ENCODE assay signal across 16 cellular contexts in the genomic region with DNA sequence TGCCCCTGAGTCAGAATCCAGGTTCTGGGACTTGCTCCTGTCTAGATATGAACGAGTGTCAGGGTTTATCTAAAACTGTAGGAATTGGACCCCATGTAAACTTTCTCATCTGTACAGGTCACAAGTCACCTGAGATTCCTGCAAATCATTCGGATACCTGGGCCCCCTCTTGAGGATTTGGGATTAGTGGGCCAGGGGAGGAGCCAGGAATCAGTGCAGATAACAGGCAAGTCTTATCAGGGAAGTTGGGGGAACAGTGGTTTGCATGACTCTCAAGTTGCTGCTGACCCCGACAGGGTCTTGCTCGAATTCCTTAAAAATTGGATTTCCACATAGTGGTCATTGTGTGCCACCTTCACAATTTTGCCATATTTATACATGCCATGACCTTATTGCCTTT.
A peak's percentile ranks its signal among the peaks of the same experiment; 100 is the strongest.
DNase-seq lines count a peak whose midpoint lies in the region; ATAC-seq and TF ChIP-seq lines count a peak whose summit lies in the region.
"Had no signal": no experiment of that assay in that cellular context is flagged by ENCODE, and none has a peak within 500 bp of the region (broad histone marks: within the 10 kb centered on the region; RNA-seq: fewer than 3 reads in every experiment).

No MANE protein-coding gene starts in this region.

- in situ Hi-C loops in G401 (cut with HindIII; ENCODE audit: low sequenced_read_pairs) = no loop called here

- H3K4me2 ChIP-seq in mesendoderm (ENCODE audit: low read length) = no peak overlapping the region

- H3K4ac ChIP-seq in mesendoderm (ENCODE audit: low read depth, low read length) = no peak overlapping the region

- POLR2A ChIA-PET in Caco-2 (lab: Charles Lee) = no interaction called here

- no peak overlapping the region for H2AK5ac ChIP-seq in mesendoderm (ENCODE audit: low read length)

- H3K9me3 ChIP-seq in Caco-2 (0 out of 2 replicates have a peak, but pooled peaks cover 6% of the 10 kb centered on the region), prostate gland (no peaks in the 10 kb centered on the region)
- H3K9me3 ChIP-seq: HAP-1 had no signal

- CTCF ChIA-PET in Caco-2 (lab: Charles Lee) = interaction anchor here (0.6 kb wide), 1 partner anchor 22 kb away, joined by 3 read pairs; no protein-coding TSS in a partner anchor

- intact Hi-C loops in Caco-2 (cut with micrococcal nuclease; ENCODE audit: unreplicated experiment) (loop anchor here (10.0 kb wide), 1 partner anchor 76 kb away; no protein-coding TSS in a partner anchor), prostate gland (cut with DNase I) (no loop called here)

- TF ChIP-seq POLR2A in prostate gland (IDR thresholded peaks at IDR 0.05) = no peak

- no peak overlapping the region for H3K4me3 Mint-ChIP-seq in Caco-2 (ENCODE audit: unreplicated experiment)
- H3K4me3 Mint-ChIP-seq: CD4-positive, CD25-positive, alpha-beta regulatory T cell; CD8-positive, alpha-beta memory T cell; HFFc6 had no signal

- H2BK15ac ChIP-seq in mesendoderm (replicated peaks; ENCODE audit: low read depth) = no peak overlapping the region

- no TSS peak for BruUV-seq in Caco-2 (replicated peaks; lab: Mats Ljungman, UMichigan)

- H3K56ac ChIP-seq in mesendoderm (ENCODE audit: low read length) = peak overlapping the region; percentile 8

- H3K9me3 Mint-ChIP-seq in Caco-2 (ENCODE audit: unreplicated experiment) = no peaks in the 10 kb centered on the region
- H3K9me3 Mint-ChIP-seq: HFFc6 had no signal

- H3K27ac ChIP-seq in VCaP (peak overlapping the region; percentile 89), mesendoderm (ENCODE audit: low read depth, low read length) (no peak overlapping the region), prostate gland (peak overlapping the region; percentile 15 to 52)

- no CpG with 5 or more reads among the region's 4 CpGs for WGBS in mesendoderm (ENCODE audit: extremely low coverage, insufficient coverage, low lambda C conversion rate)
- WGBS in prostate gland = 91% methylated on average over 4 of the region's 4 CpGs

- H3K79me1 ChIP-seq in mesendoderm (ENCODE audit: low read length) = no peaks in the 10 kb centered on the region

- H3K4me3 ChIP-seq in Caco-2 (ENCODE audit: low read depth, low read length) = no peak overlapping the region
- no peak overlapping the region for H3K4me3 ChIP-seq in mesendoderm (ENCODE audit: low read length)
- no peak overlapping the region for H3K4me3 ChIP-seq in prostate gland
- H3K4me3 ChIP-seq: HAP-1 had no signal

- H3K27me3 Mint-ChIP-seq in Caco-2 (ENCODE audit: insufficient read depth, unreplicated experiment) = no peaks in the 10 kb centered on the region

- no peaks in the 10 kb centered on the region for H3K36me3 Mint-ChIP-seq in Caco-2 (ENCODE audit: insufficient read depth, unreplicated experiment)
- H3K36me3 Mint-ChIP-seq: CD4-positive, CD25-positive, alpha-beta regulatory T cell; CD8-positive, alpha-beta memory T cell had no signal

- peak overlapping the region; percentile 6 for H3K18ac ChIP-seq in mesendoderm (ENCODE audit: low read length)

- no peaks in the 10 kb centered on the region for H3K27me3 ChIP-seq in Caco-2 (replicated peaks; ENCODE audit: control insufficient read depth, insufficient read depth, low read length)
- H3K27me3 ChIP-seq in mesendoderm (ENCODE audit: insufficient read depth, low read length, poor library complexity) = no peaks in the 10 kb centered on the region
- H3K27me3 ChIP-seq in prostate gland (replicated peaks; ENCODE audit: insufficient read depth) = no peaks in the 10 kb centered on the region

- H3K4me1 ChIP-seq in Caco-2 (peaks cover 53% of the 10 kb centered on the region), mesendoderm (ENCODE audit: control insufficient read depth, low read depth, low read length) (peaks cover 15% of the 10 kb centered on the region), prostate gland (replicated peaks) (peaks cover 20% of the 10 kb centered on the region)

- no peak for TF ChIP-seq CTCF in Caco-2 (IDR thresholded peaks at IDR 0.05; ENCODE audit: insufficient read depth in 1 of 2, low read depth in 1 of 2, low read length in 1 of 2, severe bottlenecking in 1 of 2, unreplicated experiment in 1 of 2)
- TF ChIP-seq CTCF in VCaP (conservative IDR thresholded peaks at IDR 0.05) = no peak
- no peak for TF ChIP-seq CTCF in prostate gland (IDR thresholded peaks at IDR 0.05)

- no peak for ATAC-seq in GM19351 (IDR thresholded peaks at IDR 0.05; ENCODE audit: unreplicated experiment)

- H3K79me2 ChIP-seq in mesendoderm (ENCODE audit: control insufficient read depth, insufficient read depth, low read length) = no peaks in the 10 kb centered on the region

- peak overlapping the region; percentile 87 for H3K27ac Mint-ChIP-seq in Caco-2 (ENCODE audit: unreplicated experiment)
- H3K27ac Mint-ChIP-seq: CD4-positive, CD25-positive, alpha-beta regulatory T cell; CD8-positive, alpha-beta memory T cell; HFFc6 had no signal

- DNase-seq in Caco-2 (no peak), mesendoderm (peak; percentile 64), prostate gland (ENCODE audit: low spot score) (no peak), superior temporal gyrus (ENCODE audit: extremely low spot score) (no peak), G401 (ENCODE audit: low spot score) (no peak)
- DNase-seq: C1 segment of cervical spinal cord; Calu3; CD4-positive, CD25-positive, alpha-beta regulatory T cell; CD8-positive, alpha-beta memory T cell; DMS53; DMS79 treated with DMSO at 0.1 percent for 48 hours; GOT3; HFFc6 had no signal

- no peak overlapping the region for H4K5ac ChIP-seq in mesendoderm (ENCODE audit: low read length)

- no peak overlapping the region for H4K8ac ChIP-seq in mesendoderm (ENCODE audit: low read depth, low read length)

- H3K36me3 ChIP-seq in Caco-2 (ENCODE audit: control insufficient read depth, insufficient read depth, low read length) (no peaks in the 10 kb centered on the region; the same call in 1 of the 2 replicates), mesendoderm (ENCODE audit: control insufficient read depth, insufficient read depth, low read length) (no peaks in the 10 kb centered on the region), prostate gland (no peaks in the 10 kb centered on the region)
- H3K36me3 ChIP-seq: HAP-1 had no signal

- H3K4me1 Mint-ChIP-seq in Caco-2 (ENCODE audit: low read depth, unreplicated experiment) = peaks cover 60% of the 10 kb centered on the region
- H3K4me1 Mint-ChIP-seq: CD4-positive, CD25-positive, alpha-beta regulatory T cell; CD8-positive, alpha-beta memory T cell had no signal

- no peak overlapping the region for H3K23ac ChIP-seq in mesendoderm (ENCODE audit: low read length)

- H2BK120ac ChIP-seq in mesendoderm (ENCODE audit: low read depth, low read length) = no peak overlapping the region

- H3K9ac ChIP-seq in mesendoderm (ENCODE audit: low read length) = no peak overlapping the region

- H2BK5ac ChIP-seq in mesendoderm (ENCODE audit: low read length) = peak overlapping the region; percentile 2
